9 cellular contexts compared by ENCODE assay signal in the genomic region with DNA sequence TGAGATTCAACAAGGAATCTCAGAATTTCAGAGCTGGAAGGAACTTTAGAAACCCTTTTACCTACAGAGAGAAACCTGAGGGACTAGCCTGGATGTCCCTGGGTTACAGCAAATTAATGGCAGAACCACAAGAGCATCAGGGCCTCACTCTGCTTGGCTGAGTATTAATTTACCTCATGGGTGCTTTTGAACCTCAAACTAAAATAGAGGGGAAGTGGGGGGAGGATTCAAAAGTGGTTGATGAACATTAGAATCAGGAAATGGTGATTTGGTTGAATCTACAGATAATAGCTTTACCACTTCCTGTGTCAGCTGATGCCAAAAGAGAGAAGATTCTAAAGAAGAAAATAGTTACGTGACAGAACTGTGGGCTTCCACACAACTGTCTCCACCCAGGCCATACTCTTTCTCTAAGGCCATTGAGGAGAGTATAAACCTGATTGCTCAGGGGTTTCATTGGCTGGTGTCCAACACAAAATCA. TPM values are rescaled to one million over a fixed set of nuclear protein-coding genes. Genes with fewer than 3 reads are reported as not detected.
DNase-seq lines count a peak whose midpoint lies in the region; ATAC-seq and TF ChIP-seq lines count a peak whose summit lies in the region.
"Had no signal": no experiment of that assay in that cellular context is flagged by ENCODE, and none has a peak within 500 bp of the region (broad histone marks: within the 10 kb centered on the region; RNA-seq: fewer than 3 reads in every experiment).

No MANE protein-coding gene starts in this region.

- no peaks in the 10 kb centered on the region for H3K79me2 ChIP-seq in Loucy (ENCODE audit: insufficient read depth, low read length)

- no peaks in the 10 kb centered on the region for H3K27me3 ChIP-seq in Loucy (ENCODE audit: insufficient read depth, low read length, poor library complexity, severe bottlenecking)

- H3K4me2 ChIP-seq in Loucy (ENCODE audit: low read depth, low read length, poor library complexity, severe bottlenecking), result peak overlapping the region; percentile 94

- TF ChIP-seq CTCF in Loucy (conservative IDR thresholded peaks at IDR 0.05; ENCODE audit: low read length), result no peak

- peaks cover 13% of the 10 kb centered on the region for H3F3A ChIP-seq in Loucy (ENCODE audit: low read depth)

- DNase-seq in GM03348 (ENCODE audit: low spot score) (no peak), kidney tubule cell (ENCODE audit: low spot score) (no peak), NCI-H2171 treated with DMSO at 0.1 percent for 48 hours (lab: John Stamatoyannopoulos, UW) (no peak), GOT3 (lab: John Stamatoyannopoulos, UW) (no peak)

- H3K9me2 ChIP-seq in Loucy (replicated peaks; ENCODE audit: low read depth, low read length), result no peaks in the 10 kb centered on the region

- no peaks in the 10 kb centered on the region for H3K36me3 ChIP-seq in Loucy (ENCODE audit: insufficient read depth, low read length)

- H2AFZ ChIP-seq in Loucy (ENCODE audit: low read length), result no peak overlapping the region

- H3K4me3 ChIP-seq in Loucy (ENCODE audit: low read length, poor library complexity, severe bottlenecking), result peak overlapping the region; percentile 68

- peak; percentile 63 for ATAC-seq in GM18519 (IDR thresholded peaks at IDR 0.05; ENCODE audit: low FRiP score, unreplicated experiment)
- peak; percentile 60 for ATAC-seq in GM21529 (IDR thresholded peaks at IDR 0.05; ENCODE audit: unreplicated experiment)
- peak; percentile 50 for ATAC-seq in esophagus mucosa
- ATAC-seq: Panc1 had no signal

- H4K20me1 ChIP-seq in Loucy (ENCODE audit: insufficient read depth, low read length, poor library complexity, severe bottlenecking), result no peaks in the 10 kb centered on the region

- peak overlapping the region; percentile 58 for H3K9ac ChIP-seq in Loucy (ENCODE audit: low read depth, low read length, poor library complexity, severe bottlenecking)

- no peaks in the 10 kb centered on the region for H3K9me3 ChIP-seq in Loucy (ENCODE audit: insufficient read depth, low read depth, low read length)

- H3K4me1 ChIP-seq in Loucy (ENCODE audit: insufficient read depth, low read length, poor library complexity, severe bottlenecking), result peaks cover 90% of the 10 kb centered on the region

RNA-seq across cellular contexts. Expression of gene SKAP1, which starts 11.3 kb away (rescaled TPM):
- 0.68 TPM for total RNA-seq in esophagus mucosa
